In the genomic region with DNA sequence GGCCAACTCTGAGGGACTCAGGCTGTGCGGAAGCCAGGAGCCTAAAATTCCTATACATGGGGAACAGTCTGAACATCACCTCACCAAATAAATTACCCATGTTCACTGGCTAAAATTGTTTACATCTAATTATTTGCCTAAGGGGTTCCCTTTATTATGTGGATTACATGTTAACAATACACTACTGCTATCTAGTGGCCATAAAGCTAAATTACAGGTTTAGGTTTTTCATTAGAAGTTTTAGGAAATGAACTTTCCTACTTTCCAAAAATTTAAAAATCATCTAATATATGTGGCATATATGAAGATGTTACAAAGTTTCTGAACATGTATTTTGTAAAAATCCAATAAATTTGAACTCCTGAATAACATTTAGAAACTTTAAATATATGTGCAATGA, we compare ENCODE assay signal across 13 cellular contexts. TPM values are rescaled to one million over a fixed set of nuclear protein-coding genes. Genes with fewer than 3 reads are reported as not detected.
A peak's percentile ranks its signal among the peaks of the same experiment; 100 is the strongest.
DNase-seq lines count a peak whose midpoint lies in the region; ATAC-seq and TF ChIP-seq lines count a peak whose summit lies in the region.
"Had no signal": no experiment of that assay in that cellular context is flagged by ENCODE, and none has a peak within 500 bp of the region (broad histone marks: within the 10 kb centered on the region; RNA-seq: fewer than 3 reads in every experiment).

No MANE protein-coding gene starts in this region.

- H3K79me2 ChIP-seq in neural progenitor cell (ENCODE audit: low read depth): no peaks in the 10 kb centered on the region

- no peak for ATAC-seq in HG02981 (IDR thresholded peaks at IDR 0.05; ENCODE audit: unreplicated experiment)

- H3K36me3 ChIP-seq in neural progenitor cell: no peaks in the 10 kb centered on the region
- H3K36me3 ChIP-seq: SJSA1 had no signal

- no peaks in the 10 kb centered on the region for H3K4me1 ChIP-seq in neural progenitor cell
- H3K4me1 ChIP-seq: SJSA1 had no signal

- no peaks in the 10 kb centered on the region for H3K4me1 Mint-ChIP-seq in neural progenitor cell

- TF ChIP-seq CTCF in astrocyte of the spinal cord (IDR thresholded peaks at IDR 0.05; ENCODE audit: low read depth, low read length) (peak; percentile 24), neural progenitor cell (IDR thresholded peaks at IDR 0.05) (peak; percentile 57)

- H3K4me3 ChIP-seq in astrocyte of the spinal cord (ENCODE audit: low read depth, low read length) (no peak overlapping the region), neural progenitor cell (no peak overlapping the region)
- H3K4me3 ChIP-seq: SJSA1 had no signal

- no peak overlapping the region for H3K4me3 Mint-ChIP-seq in neural progenitor cell

- in situ Hi-C loops in astrocyte of the spinal cord (cut with HindIII; ENCODE audit: low sequenced_read_pairs): no loop called here

- H3K4me2 ChIP-seq in neural progenitor cell: no peak overlapping the region

- TF ChIP-seq EP300 in Ishikawa (IDR thresholded peaks at IDR 0.05; ENCODE audit: borderline replicate concordance): no peak

- H3K27me3 ChIP-seq in neural progenitor cell: no peaks in the 10 kb centered on the region
- H3K27me3 ChIP-seq: SJSA1 had no signal

- peaks cover 7% of the 10 kb centered on the region for H3K9me3 ChIP-seq in neural progenitor cell (ENCODE audit: low read depth)

- peaks cover 10% of the 10 kb centered on the region for H3K9me3 Mint-ChIP-seq in neural progenitor cell

- DNase-seq in NCI-H748 (lab: John Stamatoyannopoulos, UW; ENCODE audit: unreplicated experiment) (peak; percentile 18), NCI-H748 treated with DMSO at 0.1 percent for 48 hours (lab: John Stamatoyannopoulos, UW) (no peak), astrocyte of the spinal cord (ENCODE audit: low read depth, low spot score) (no peak), neural progenitor cell (ENCODE audit: low spot score) (no peak), OCI-M2 (lab: John Stamatoyannopoulos, UW; ENCODE audit: unreplicated experiment) (no peak), hippocampal formation (lab: John Stamatoyannopoulos, UW) (no peak)
- DNase-seq: activated CD4-positive, alpha-beta T cell treated with anti-CD3 and anti-CD28 coated beads, Interleukin-2, amount 50 U/mL, for 4 hours; effector memory CD4-positive, alpha-beta T cell; NCI-H2081; occipital lobe had no signal

- no peak overlapping the region for H2AFZ ChIP-seq in neural progenitor cell (replicated peaks)

- no peaks in the 10 kb centered on the region for H4K20me1 ChIP-seq in neural progenitor cell (ENCODE audit: low read depth)

- no peak overlapping the region for H3K27ac Mint-ChIP-seq in neural progenitor cell

- TF ChIP-seq RAD21 in Ishikawa (IDR thresholded peaks at IDR 0.05; ENCODE audit: low read depth): peak; percentile 53

- H3K27ac ChIP-seq in neural progenitor cell: no peak overlapping the region
- H3K27ac ChIP-seq: SJSA1 had no signal

- H3K27me3 Mint-ChIP-seq in neural progenitor cell (ENCODE audit: insufficient read depth, low read depth): no peaks in the 10 kb centered on the region

- no peak overlapping the region for H3K9ac ChIP-seq in neural progenitor cell

- H3K36me3 Mint-ChIP-seq in neural progenitor cell: no peaks in the 10 kb centered on the region

- H3F3A ChIP-seq in neural progenitor cell (ENCODE audit: low read depth): no peaks in the 10 kb centered on the region

TF ChIP-seq in Ishikawa, 13 proteins besides CTCF, POLR2A, EP300 and RAD21:
- TF ChIP-seq EGR1 (IDR thresholded peaks at IDR 0.05): no peak
- TF ChIP-seq TAF1 (IDR thresholded peaks at IDR 0.05; ENCODE audit: low read depth): no peak
- TF ChIP-seq, protein P1, sequence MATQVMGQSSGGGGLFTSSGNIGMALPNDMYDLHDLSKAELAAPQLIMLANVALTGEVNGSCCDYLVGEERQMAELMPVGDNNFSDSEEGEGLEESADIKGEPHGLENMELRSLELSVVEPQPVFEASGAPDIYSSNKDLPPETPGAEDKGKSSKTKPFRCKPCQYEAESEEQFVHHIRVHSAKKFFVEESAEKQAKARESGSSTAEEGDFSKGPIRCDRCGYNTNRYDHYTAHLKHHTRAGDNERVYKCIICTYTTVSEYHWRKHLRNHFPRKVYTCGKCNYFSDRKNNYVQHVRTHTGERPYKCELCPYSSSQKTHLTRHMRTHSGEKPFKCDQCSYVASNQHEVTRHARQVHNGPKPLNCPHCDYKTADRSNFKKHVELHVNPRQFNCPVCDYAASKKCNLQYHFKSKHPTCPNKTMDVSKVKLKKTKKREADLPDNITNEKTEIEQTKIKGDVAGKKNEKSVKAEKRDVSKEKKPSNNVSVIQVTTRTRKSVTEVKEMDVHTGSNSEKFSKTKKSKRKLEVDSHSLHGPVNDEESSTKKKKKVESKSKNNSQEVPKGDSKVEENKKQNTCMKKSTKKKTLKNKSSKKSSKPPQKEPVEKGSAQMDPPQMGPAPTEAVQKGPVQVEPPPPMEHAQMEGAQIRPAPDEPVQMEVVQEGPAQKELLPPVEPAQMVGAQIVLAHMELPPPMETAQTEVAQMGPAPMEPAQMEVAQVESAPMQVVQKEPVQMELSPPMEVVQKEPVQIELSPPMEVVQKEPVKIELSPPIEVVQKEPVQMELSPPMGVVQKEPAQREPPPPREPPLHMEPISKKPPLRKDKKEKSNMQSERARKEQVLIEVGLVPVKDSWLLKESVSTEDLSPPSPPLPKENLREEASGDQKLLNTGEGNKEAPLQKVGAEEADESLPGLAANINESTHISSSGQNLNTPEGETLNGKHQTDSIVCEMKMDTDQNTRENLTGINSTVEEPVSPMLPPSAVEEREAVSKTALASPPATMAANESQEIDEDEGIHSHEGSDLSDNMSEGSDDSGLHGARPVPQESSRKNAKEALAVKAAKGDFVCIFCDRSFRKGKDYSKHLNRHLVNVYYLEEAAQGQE (IDR thresholded peaks at IDR 0.05; ENCODE audit: low read depth): no peak
- no peak for TF ChIP-seq ZBTB7A (IDR thresholded peaks at IDR 0.05; ENCODE audit: low read depth)
- TF ChIP-seq NFIC (IDR thresholded peaks at IDR 0.05): no peak
- no peak for TF ChIP-seq CEBPB (IDR thresholded peaks at IDR 0.05)
- no peak for TF ChIP-seq FOXM1 (IDR thresholded peaks at IDR 0.05; ENCODE audit: borderline replicate concordance, low read depth)
- no peak for TF ChIP-seq YY1 (IDR thresholded peaks at IDR 0.05; ENCODE audit: low read depth)
- TF ChIP-seq, protein P2, sequence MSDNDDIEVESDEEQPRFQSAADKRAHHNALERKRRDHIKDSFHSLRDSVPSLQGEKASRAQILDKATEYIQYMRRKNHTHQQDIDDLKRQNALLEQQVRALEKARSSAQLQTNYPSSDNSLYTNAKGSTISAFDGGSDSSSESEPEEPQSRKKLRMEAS (IDR thresholded peaks at IDR 0.05): no peak
- no peak for TF ChIP-seq TEAD4 (IDR thresholded peaks at IDR 0.05)
- TF ChIP-seq TCF12 (IDR thresholded peaks at IDR 0.05; ENCODE audit: low read depth): no peak
- TF ChIP-seq, protein P3, sequence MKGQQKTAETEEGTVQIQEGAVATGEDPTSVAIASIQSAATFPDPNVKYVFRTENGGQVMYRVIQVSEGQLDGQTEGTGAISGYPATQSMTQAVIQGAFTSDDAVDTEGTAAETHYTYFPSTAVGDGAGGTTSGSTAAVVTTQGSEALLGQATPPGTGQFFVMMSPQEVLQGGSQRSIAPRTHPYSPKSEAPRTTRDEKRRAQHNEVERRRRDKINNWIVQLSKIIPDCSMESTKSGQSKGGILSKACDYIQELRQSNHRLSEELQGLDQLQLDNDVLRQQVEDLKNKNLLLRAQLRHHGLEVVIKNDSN (IDR thresholded peaks at IDR 0.05): no peak
- no peak for TF ChIP-seq CREB1 (IDR thresholded peaks at IDR 0.05; ENCODE audit: low read depth)

RNA-seq across cellular contexts. Expression of a gene that starts 40.3 kb away (rescaled TPM):
- 0.45 and 0.90 TPM in 2 replicates for total RNA-seq in neural progenitor cell (ENCODE audit: low replicate concordance)
